Comparison of ENCODE assay signal across 11 cellular contexts in genomic region chr3:36701903-36702374, GRCh38.
A peak's percentile ranks its signal among the peaks of the same experiment; 100 is the strongest.
DNase-seq lines count a peak whose midpoint lies in the region; ATAC-seq and TF ChIP-seq lines count a peak whose summit lies in the region.
"Had no signal": no experiment of that assay in that cellular context is flagged by ENCODE, and none has a peak within 500 bp of the region (broad histone marks: within the 10 kb centered on the region; RNA-seq: fewer than 3 reads in every experiment).

No MANE protein-coding gene starts in this region.

- no peak for TF ChIP-seq CTCF in OCI-LY3 (IDR thresholded peaks at IDR 0.05; ENCODE audit: low read depth, low read length)

- H3K4ac ChIP-seq in mesenchymal stem cell (ENCODE audit: low read depth in 1 of 2, low read length in 2 of 2): no peak overlapping the region

- H2BK12ac ChIP-seq in mesenchymal stem cell (ENCODE audit: low read length in 2 of 2): no peak overlapping the region

- no peaks in the 10 kb centered on the region for H3K9me3 Mint-ChIP-seq in central memory CD8-positive, alpha-beta T cell
- H3K9me3 Mint-ChIP-seq in activated T-cell treated with anti-CD3 and anti-CD28 coated beads, Interleukin-2, amount 50 U/mL, for 72 hours: no peaks in the 10 kb centered on the region
- H3K9me3 Mint-ChIP-seq: nephron progenitor cell had no signal

- H3K36me3 ChIP-seq in OCI-LY3 (replicated peaks; ENCODE audit: low read depth, low read length) (no peaks in the 10 kb centered on the region), mesenchymal stem cell (ENCODE audit: control insufficient read depth in 1 of 2, insufficient read depth in 2 of 2, low read depth in 1 of 2, low read length in 2 of 2) (no peaks in the 10 kb centered on the region)

- no peak overlapping the region for H2AK5ac ChIP-seq in mesenchymal stem cell (ENCODE audit: low read length, severe bottlenecking)

- H3K27ac ChIP-seq in OCI-LY3 (ENCODE audit: low read length) (no peak overlapping the region), mesenchymal stem cell (ENCODE audit: low read length, poor library complexity, severe bottlenecking) (no peak overlapping the region)
- H3K27ac ChIP-seq: hepatocyte had no signal

- H3K27ac Mint-ChIP-seq in central memory CD8-positive, alpha-beta T cell (ENCODE audit: low read depth): peak overlapping the region; percentile 32
- H3K27ac Mint-ChIP-seq in activated T-cell treated with anti-CD3 and anti-CD28 coated beads, Interleukin-2, amount 50 U/mL, for 72 hours: no peak overlapping the region
- H3K27ac Mint-ChIP-seq: nephron progenitor cell had no signal

- H3K36me3 Mint-ChIP-seq in central memory CD8-positive, alpha-beta T cell (ENCODE audit: insufficient read depth): no peaks in the 10 kb centered on the region
- H3K36me3 Mint-ChIP-seq in activated T-cell treated with anti-CD3 and anti-CD28 coated beads, Interleukin-2, amount 50 U/mL, for 72 hours (ENCODE audit: insufficient read depth in 2 of 2): no peaks in the 10 kb centered on the region

- H4K8ac ChIP-seq in mesenchymal stem cell (ENCODE audit: low read length): no peak overlapping the region

- no peak overlapping the region for H3K4me3 Mint-ChIP-seq in central memory CD8-positive, alpha-beta T cell
- H3K4me3 Mint-ChIP-seq in activated T-cell treated with anti-CD3 and anti-CD28 coated beads, Interleukin-2, amount 50 U/mL, for 72 hours: no peak overlapping the region
- H3K4me3 Mint-ChIP-seq: nephron progenitor cell had no signal

- H3K4me1 ChIP-seq in OCI-LY3 (ENCODE audit: low read length) (peaks cover 3% of the 10 kb centered on the region; the same call in 1 of the 2 replicates), mesenchymal stem cell (ENCODE audit: control insufficient read depth, insufficient read depth, low read depth, low read length) (peaks cover 4% of the 10 kb centered on the region)

- H3K79me2 ChIP-seq in OCI-LY3 (ENCODE audit: low read length): no peaks in the 10 kb centered on the region
- H3K79me2 ChIP-seq: hepatocyte had no signal

- H3K9ac ChIP-seq in OCI-LY3 (ENCODE audit: low read length): no peak overlapping the region
- H3K9ac ChIP-seq in mesenchymal stem cell (ENCODE audit: low read length): peak overlapping the region; percentile 37

- DNase-seq in GM03348 (ENCODE audit: low spot score) (peak; percentile 73), mesenchymal stem cell (peak; percentile 40), putamen (ENCODE audit: low spot score) (no peak)
- DNase-seq in central memory CD8-positive, alpha-beta T cell (ENCODE audit: low spot score in 2 of 2): no peak
- no peak for DNase-seq in activated T-cell treated with anti-CD3 and anti-CD28 coated beads, Interleukin-2, amount 50 U/mL, for 72 hours
- DNase-seq: effector CD4-positive, alpha-beta T cell; nephron progenitor cell had no signal

- H2BK15ac ChIP-seq in mesenchymal stem cell (ENCODE audit: low read depth, poor library complexity, severe bottlenecking): no peak overlapping the region

- H2BK120ac ChIP-seq in mesenchymal stem cell (ENCODE audit: low read depth, low read length): no peak overlapping the region

- H3K9me3 ChIP-seq in OCI-LY3 (ENCODE audit: insufficient read depth, low read length) (no peaks in the 10 kb centered on the region), mesenchymal stem cell (ENCODE audit: control insufficient read depth, low read length) (no peaks in the 10 kb centered on the region)

- H3K27me3 Mint-ChIP-seq in central memory CD8-positive, alpha-beta T cell: peaks cover 22% of the 10 kb centered on the region
- H3K27me3 Mint-ChIP-seq in activated T-cell treated with anti-CD3 and anti-CD28 coated beads, Interleukin-2, amount 50 U/mL, for 72 hours (ENCODE audit: low read depth): no peaks in the 10 kb centered on the region

- H4K20me1 ChIP-seq in OCI-LY3 (ENCODE audit: insufficient read depth, low read length): no peaks in the 10 kb centered on the region

- no peak overlapping the region for H2BK5ac ChIP-seq in mesenchymal stem cell (ENCODE audit: low read depth, low read length, poor library complexity, severe bottlenecking)

- ATAC-seq in central memory CD8-positive, alpha-beta T cell (replicated peaks; ENCODE audit: extremely low read depth, poor library complexity, severe bottlenecking): no peak
- no peak for ATAC-seq in activated T-cell treated with anti-CD3 and anti-CD28 coated beads, Interleukin-2, amount 50 U/mL, for 72 hours (replicated peaks in 1 of 2)
- no peak for ATAC-seq in HG03432 (IDR thresholded peaks at IDR 0.05; ENCODE audit: unreplicated experiment)
- ATAC-seq in GM18868 (IDR thresholded peaks at IDR 0.05; ENCODE audit: unreplicated experiment): no peak

- H3K79me1 ChIP-seq in mesenchymal stem cell (replicated peaks; ENCODE audit: low read length, poor library complexity, severe bottlenecking): no peaks in the 10 kb centered on the region

- H2AFZ ChIP-seq in OCI-LY3 (ENCODE audit: low read depth, low read length) (peak overlapping the region; percentile 34; the same call in 1 of the 2 replicates), mesenchymal stem cell (ENCODE audit: low read depth, low read length) (no peak overlapping the region)
- H2AFZ ChIP-seq: hepatocyte had no signal

- H3K4me2 ChIP-seq in OCI-LY3 (ENCODE audit: low read length): no peak overlapping the region
- no peak overlapping the region for H3K4me2 ChIP-seq in mesenchymal stem cell (ENCODE audit: low read length, poor library complexity, severe bottlenecking)
- H3K4me2 ChIP-seq: hepatocyte had no signal

- no peak overlapping the region for H3K18ac ChIP-seq in mesenchymal stem cell (ENCODE audit: low read depth in 1 of 2, low read length in 2 of 2)

- H3K4me1 Mint-ChIP-seq in central memory CD8-positive, alpha-beta T cell: no peaks in the 10 kb centered on the region
- no peaks in the 10 kb centered on the region for H3K4me1 Mint-ChIP-seq in activated T-cell treated with anti-CD3 and anti-CD28 coated beads, Interleukin-2, amount 50 U/mL, for 72 hours (ENCODE audit: low read depth)

- H3K4me3 ChIP-seq in OCI-LY3 (ENCODE audit: low read length): no peak overlapping the region
- H3K4me3 ChIP-seq in mesenchymal stem cell (ENCODE audit: insufficient read depth in 1 of 2, low read depth in 1 of 2, low read length in 2 of 2): no peak overlapping the region
- H3K4me3 ChIP-seq: hepatocyte had no signal

- H3K27me3 ChIP-seq in OCI-LY3 (ENCODE audit: low read depth, low read length) (no peaks in the 10 kb centered on the region), mesenchymal stem cell (ENCODE audit: control insufficient read depth in 1 of 2, insufficient read depth in 1 of 2, low read length in 2 of 2) (no peaks in the 10 kb centered on the region)
- H3K27me3 ChIP-seq: hepatocyte had no signal

- no peak overlapping the region for H3K14ac ChIP-seq in mesenchymal stem cell (ENCODE audit: low read length in 2 of 2)

- no peak overlapping the region for H3K23ac ChIP-seq in mesenchymal stem cell (ENCODE audit: low read length in 2 of 2)

- 62% methylated on average over 5 of the region's 6 CpGs for WGBS in mesenchymal stem cell

- no peak overlapping the region for H4K91ac ChIP-seq in mesenchymal stem cell (ENCODE audit: low read length)

Comparison
In these comparisons a context has a peak if more than half of its experiments do, and no peak if none do; other contexts are left out.
1. DNase-seq: peak in GM03348 (single experiment) and mesenchymal stem cell (single experiment); none in central memory CD8-positive, alpha-beta T cell (0 of 2), activated T-cell treated with anti-CD3 and anti-CD28 coated beads, Interleukin-2, amount 50 U/mL, for 72 hours (0 of 2) and putamen (single experiment).